Comparison of ENCODE assay signal across 8 cellular contexts in the genomic region with DNA sequence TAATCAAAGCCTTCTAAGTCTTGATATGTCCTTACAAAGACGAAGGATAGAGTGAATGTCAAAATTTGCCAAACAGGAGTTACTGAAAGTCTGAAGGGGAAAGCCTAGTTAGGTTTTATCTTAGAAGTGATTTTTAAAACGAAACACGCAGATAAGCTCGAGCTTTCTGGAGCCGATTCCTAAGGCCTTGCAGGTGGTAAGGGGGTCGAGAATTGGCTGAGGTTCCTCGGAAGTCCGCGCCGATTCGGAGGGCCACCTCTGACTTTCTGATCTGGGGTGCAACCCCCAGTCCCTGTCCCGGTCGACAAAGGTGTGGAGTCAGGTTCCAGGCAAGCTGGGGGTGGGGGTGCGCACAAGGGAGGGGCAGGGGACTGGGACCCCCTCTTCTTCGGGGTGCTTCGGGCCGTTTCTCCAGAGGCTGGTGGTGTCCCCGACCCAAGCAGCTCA. TPM values are rescaled to one million over a fixed set of nuclear protein-coding genes. Genes with fewer than 3 reads are reported as not detected.
DNase-seq lines count a peak whose midpoint lies in the region; ATAC-seq and TF ChIP-seq lines count a peak whose summit lies in the region.

No MANE protein-coding gene starts in this region.

- peak overlapping the region; percentile 5 for H2AFZ ChIP-seq in fibroblast of lung (ENCODE audit: low read length)

- intact Hi-C loops in psoas muscle (cut with DNase I): loop anchor here in 1 of 2 donors (5.0 to 10.0 kb wide), 6 partner anchors 71 to 267 kb away; partner anchors contain the start of gene EZH2

- H3K4me3 ChIP-seq in WERI-Rb-1 (ENCODE audit: low read depth, low read length) (peak overlapping the region; percentile 92), fibroblast of lung (replicated peaks in 1 of 4; ENCODE audit: control extremely low read depth in 1 of 4, insufficient read depth in 1 of 4, low read depth in 3 of 4, low read length in 4 of 4) (peak overlapping the region; percentile 70 to 81 (median 76)), psoas muscle (peak overlapping the region; percentile 97)

- H3K27ac ChIP-seq in WERI-Rb-1: peak overlapping the region; percentile 97
- peak overlapping the region; percentile 91 for H3K27ac ChIP-seq in fibroblast of lung (ENCODE audit: insufficient read depth, low read length)
- peak overlapping the region; percentile 99 for H3K27ac ChIP-seq in psoas muscle

- no peaks in the 10 kb centered on the region for H3K9me3 ChIP-seq in WERI-Rb-1 (ENCODE audit: severe bottlenecking)
- no peaks in the 10 kb centered on the region for H3K9me3 ChIP-seq in fibroblast of lung (ENCODE audit: control insufficient read depth, insufficient read depth, low read depth, low read length)
- H3K9me3 ChIP-seq in psoas muscle: no peaks in the 10 kb centered on the region

- peaks cover 13% of the 10 kb centered on the region for H3K4me1 ChIP-seq in fibroblast of lung (ENCODE audit: control insufficient read depth, extremely low read depth, insufficient read depth, low read length)
- H3K4me1 ChIP-seq in psoas muscle: peaks cover 30% of the 10 kb centered on the region

- 1 to 2% (median 1%) methylated on average over 17 to 18 of the region's 18 CpGs for WGBS in psoas muscle, 3 donors

- H3K4me2 ChIP-seq in fibroblast of lung (ENCODE audit: extremely low read depth, insufficient read depth, low read length): peak overlapping the region; percentile 73

- H4K20me1 ChIP-seq in fibroblast of lung (ENCODE audit: control insufficient read depth, extremely low read depth, insufficient read depth, low read length): peaks cover 8% of the 10 kb centered on the region

- H3K27me3 ChIP-seq in WERI-Rb-1 (ENCODE audit: insufficient read depth, low read depth, severe bottlenecking) (no peaks in the 10 kb centered on the region), fibroblast of lung (ENCODE audit: control insufficient read depth, insufficient read depth, low read length) (no peaks in the 10 kb centered on the region), psoas muscle (ENCODE audit: insufficient read depth in 3 of 3, low read length in 2 of 3) (no peaks in the 10 kb centered on the region)

- peaks cover 41% of the 10 kb centered on the region for H3K79me2 ChIP-seq in fibroblast of lung (ENCODE audit: control insufficient read depth, insufficient read depth, low read length)

- ATAC-seq in HG02840 (IDR thresholded peaks at IDR 0.05; ENCODE audit: low FRiP score, unreplicated experiment) (peak; percentile 1), psoas muscle (no peak), HG02970 (IDR thresholded peaks at IDR 0.05; ENCODE audit: low FRiP score, unreplicated experiment) (no peak)

- H3K9ac ChIP-seq in fibroblast of lung (ENCODE audit: insufficient read depth, low read length): peak overlapping the region; percentile 94

- in situ Hi-C loops in GM13977 (cut with MboI; ENCODE audit: low pct_unique_long_range_greater_than_20kb, low sequenced_read_pairs, unreplicated experiment): no loop called here

- peak; percentile 30 for DNase-seq in GM13977 (ENCODE audit: low spot score)
- DNase-seq in WERI-Rb-1: no peak
- peak; percentile 19 to 25 for DNase-seq in fibroblast of lung (ENCODE audit: low read depth in 2 of 2)
- no peak for DNase-seq in psoas muscle
- DNase-seq in COR-L47 (lab: John Stamatoyannopoulos, UW): no peak
- no peak for DNase-seq in hepatic stellate cell (ENCODE audit: low spot score)

- H3K36me3 ChIP-seq in WERI-Rb-1 (peaks cover 5% of the 10 kb centered on the region), fibroblast of lung (ENCODE audit: control insufficient read depth, insufficient read depth, low read length) (no peaks in the 10 kb centered on the region), psoas muscle (ENCODE audit: insufficient read depth in 1 of 2, low read depth in 1 of 2) (no peaks in the 10 kb centered on the region)

- TF ChIP-seq CTCF in GM13977 (IDR thresholded peaks at IDR 0.05; ENCODE audit: extremely low read depth, insufficient read depth, missing control alignments) (no peak), WERI-Rb-1 (IDR thresholded peaks at IDR 0.05; ENCODE audit: low read depth, low read length) (no peak), fibroblast of lung (conservative IDR thresholded peaks at IDR 0.05 in 1 of 2, IDR thresholded peaks at IDR 0.05 in 1 of 2; ENCODE audit: low read depth in 1 of 2, low read length in 2 of 2) (no peak), psoas muscle (IDR thresholded peaks at IDR 0.05) (no peak)

RNA-seq across cellular contexts. Expression of gene CUL1, which starts 0.7 kb away (rescaled TPM):
- total RNA-seq in fibroblast of lung (39.8 and 47.9 TPM in 2 replicates), psoas muscle (10 to 100 TPM; 65.1 to 97.1 (median 88.8) TPM)
- polyA plus RNA-seq in fibroblast of lung (52.3 and 55.5 TPM in 2 replicates), psoas muscle (100 to 1,000 TPM in 1 of 3 donors, 10 to 100 TPM in 2; 66.3 to 149 (median 76.8) TPM)
- polyA plus RNA-seq in fibroblast of lung (2012): 37.9 and 41.8 TPM in 2 replicates
- 15.5 and 21.2 TPM in 2 replicates for polyA minus RNA-seq in fibroblast of lung (ENCODE audit: low replicate concordance)

Comparison
In these comparisons a context has a peak if more than half of its experiments do, and no peak if none do; other contexts are left out.
1. DNase-seq: peak in GM13977 (single experiment) and fibroblast of lung (2 of 2); none in WERI-Rb-1 (single experiment), psoas muscle (0 of 2), COR-L47 (single experiment) and hepatic stellate cell (single experiment).
2. Peak in every context shown above with its lines, with median percentiles within 50 percentile points of each other: H3K27ac ChIP-seq and H3K4me3 ChIP-seq.